Comparison of ENCODE assay signal across 1 cellular context in genomic region chr16:11297492-11298142, GRCh38.
TF ChIP-seq lines count a peak whose summit lies in the region.

No MANE protein-coding gene starts in this region.

TF ChIP-seq in GM12878, 131 proteins besides CTCF, POLR2A, EP300 and RAD21 (continued from another document):
- TF ChIP-seq ZBTB40 (IDR thresholded peaks at IDR 0.05; ENCODE audit: borderline replicate concordance) (no peak), ZNF24 (IDR thresholded peaks at IDR 0.05) (no peak; the same call in 1 of the 2 replicates), HDAC6 (IDR thresholded peaks at IDR 0.05; ENCODE audit: unreplicated experiment) (no peak), IRF4 (IDR thresholded peaks at IDR 0.05; ENCODE audit: low read depth, low read length) (no peak), POLR2AphosphoS2 (IDR thresholded peaks at IDR 0.05; ENCODE audit: low read depth, low read length) (no peak), ZBTB33 (IDR thresholded peaks at IDR 0.05) (no peak), SREBF1 (IDR thresholded peaks at IDR 0.05; ENCODE audit: low read length) (no peak), ZNF217 (IDR thresholded peaks at IDR 0.05) (peak; percentile 88), FOXK2 (IDR thresholded peaks at IDR 0.05) (no peak), ESRRA (IDR thresholded peaks at IDR 0.05; ENCODE audit: low read length) (no peak), ATF7 (IDR thresholded peaks at IDR 0.05; ENCODE audit: low read depth) (no peak; the same call in 1 of the 2 replicates), CEBPB (IDR thresholded peaks at IDR 0.05; ENCODE audit: borderline replicate concordance in 1 of 2, low read depth in 2 of 2, low read length in 2 of 2) (no peak), PAX8 (IDR thresholded peaks at IDR 0.05) (no peak), CBX3 (IDR thresholded peaks at IDR 0.05; ENCODE audit: borderline replicate concordance, low read depth) (no peak), YY1 (IDR thresholded peaks at IDR 0.05; ENCODE audit: low read depth, low read length) (peak; percentile 52), BMI1 (IDR thresholded peaks at IDR 0.05; ENCODE audit: borderline replicate concordance) (no peak), E2F4 (IDR thresholded peaks at IDR 0.05; ENCODE audit: low read depth, low read length) (no peak), SMAD1 (IDR thresholded peaks at IDR 0.05; ENCODE audit: low read depth, partially characterized antibody) (peak; percentile 32), BCL11A (IDR thresholded peaks at IDR 0.05; ENCODE audit: low read depth, low read length) (peak; percentile 82), NFYA (IDR thresholded peaks at IDR 0.05; ENCODE audit: borderline replicate concordance, low read depth, low read length) (no peak), TCF7 (IDR thresholded peaks at IDR 0.05; ENCODE audit: borderline replicate concordance) (no peak), IKZF1 (conservative IDR thresholded peaks at IDR 0.05) (peak; percentile 96), IKZF2 (IDR thresholded peaks at IDR 0.05) (peak; percentile 91 to 96), ZZZ3 (IDR thresholded peaks at IDR 0.05; ENCODE audit: control insufficient read depth, insufficient read length, low read depth) (no peak)
